8 cellular contexts compared by ENCODE assay signal in the genomic region with DNA sequence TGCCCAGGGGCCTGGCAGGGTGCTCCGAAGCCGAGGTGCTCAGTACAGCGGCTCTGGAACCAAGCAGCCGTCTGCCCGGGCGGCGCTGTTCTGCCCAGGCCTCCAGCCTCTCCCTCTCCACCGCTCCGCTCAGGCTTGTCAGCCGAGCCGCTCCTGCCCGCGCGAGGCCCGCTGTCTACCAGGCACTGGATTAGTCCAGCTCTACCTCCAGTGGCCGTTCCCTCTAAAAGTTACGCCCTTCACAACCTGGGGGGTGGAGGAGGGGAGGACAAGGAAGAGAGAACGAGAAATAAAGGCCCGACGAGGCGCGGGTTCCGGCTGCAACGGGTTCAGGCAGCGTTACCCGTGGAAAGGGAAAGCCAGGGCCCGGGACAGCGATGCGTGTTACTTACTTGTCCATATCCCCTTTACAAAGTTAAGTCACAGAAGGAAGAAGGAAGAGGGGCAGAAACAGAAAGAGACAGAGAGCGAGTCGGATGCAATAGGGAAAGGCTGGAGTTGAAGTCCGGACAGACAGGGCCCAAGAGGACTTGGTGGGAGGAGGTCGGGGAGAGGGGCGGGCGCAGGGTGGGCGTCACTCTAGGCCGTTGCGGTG. TPM values are rescaled to one million over a fixed set of nuclear protein-coding genes. Genes with fewer than 3 reads are reported as not detected.
DNase-seq lines count a peak whose midpoint lies in the region; ATAC-seq, FAIRE-seq and TF ChIP-seq lines count a peak whose summit lies in the region.

No MANE protein-coding gene starts in this region.

- H3K9me3 Mint-ChIP-seq in osteocyte (ENCODE audit: unreplicated experiment), result no peaks in the 10 kb centered on the region

- no peaks in the 10 kb centered on the region for H3K9me3 ChIP-seq in MG63

- H3K27ac ChIP-seq in epithelial cell of prostate, result peak overlapping the region; percentile 77

- H3K36me3 ChIP-seq in MG63, result no peaks in the 10 kb centered on the region

- TF ChIP-seq CTCF in GM10266 (IDR thresholded peaks at IDR 0.05; ENCODE audit: control insufficient read depth, insufficient read depth, low read depth, missing control alignments) (no peak), osteocyte (IDR thresholded peaks at IDR 0.05) (peak; percentile 20)

- H3K27me3 ChIP-seq in MG63, result peaks cover 5% of the 10 kb centered on the region

- H3K4me1 Mint-ChIP-seq in osteocyte (ENCODE audit: unreplicated experiment), result peaks cover 27% of the 10 kb centered on the region

- H3K36me3 Mint-ChIP-seq in osteocyte (ENCODE audit: unreplicated experiment), result no peaks in the 10 kb centered on the region

- H3K4me3 Mint-ChIP-seq in osteocyte (ENCODE audit: unreplicated experiment), result peak overlapping the region; percentile 64

- FAIRE-seq in HTR-8/SVneo (lab: Jason Lieb, UNC), result no peak

- peak overlapping the region; percentile 51 for H3K4me3 ChIP-seq in MG63

- H3K27me3 Mint-ChIP-seq in osteocyte (ENCODE audit: unreplicated experiment), result peaks cover 83% of the 10 kb centered on the region

- ATAC-seq in HG02870 (IDR thresholded peaks at IDR 0.05; ENCODE audit: unreplicated experiment), result no peak

- no peak overlapping the region for H3K27ac Mint-ChIP-seq in osteocyte (ENCODE audit: unreplicated experiment)

- peak; percentile 29 for DNase-seq in GM10266 (ENCODE audit: extremely low spot score)
- DNase-seq in MG63, result peak; percentile 75
- DNase-seq in epithelial cell of prostate (ENCODE audit: low read depth, low spot score), result no peak
- DNase-seq in osteocyte (ENCODE audit: extremely low spot score, unreplicated experiment), result no peak
- no peak for DNase-seq in epidermal melanocyte (ENCODE audit: insufficient read length, low spot score)
- no peak for DNase-seq in HTR-8/SVneo (ENCODE audit: insufficient read length, low spot score)
- no peak for DNase-seq in NCI-H2196 (lab: John Stamatoyannopoulos, UW; ENCODE audit: unreplicated experiment)

RNA-seq across cellular contexts. Expression of a gene that starts 2.9 kb away (rescaled TPM):
- 1.5 and 6.5 TPM in 2 replicates for total RNA-seq in MG63 (2014; rRNA removed; shearing (Covaris generic); ENCODE audit: low replicate concordance)
- total RNA-seq in osteocyte, result not detected in 2 replicates

Comparison
In these comparisons a context has a peak if more than half of its experiments do, and no peak if none do; other contexts are left out.
1. DNase-seq: peak in GM10266 (single experiment) and MG63 (single experiment); none in epithelial cell of prostate (single experiment), osteocyte (single experiment), epidermal melanocyte (single experiment), HTR-8/SVneo (single experiment) and NCI-H2196 (single experiment).